In genomic region chr7:32427769-32428291, GRCh38 we compare ENCODE assay signal across 8 cellular contexts.
DNase-seq lines count a peak whose midpoint lies in the region; ATAC-seq and TF ChIP-seq lines count a peak whose summit lies in the region.

No MANE protein-coding gene starts in this region.

- BruUV-seq in Caco-2 (replicated peaks; lab: Mats Ljungman, UMichigan) = no TSS peak

- H3K36me3 Mint-ChIP-seq in Caco-2 (ENCODE audit: insufficient read depth, unreplicated experiment) (no peaks in the 10 kb centered on the region), neural progenitor cell (no peaks in the 10 kb centered on the region)
- no peaks in the 10 kb centered on the region for H3K36me3 Mint-ChIP-seq in activated T-cell treated with anti-CD3 and anti-CD28 coated beads, Interleukin-2, amount 50 U/mL, for 4 hours (ENCODE audit: insufficient read depth)

- H3K27ac Mint-ChIP-seq in Caco-2 (ENCODE audit: unreplicated experiment) (no peak overlapping the region), neural progenitor cell (no peak overlapping the region)

- no peaks in the 10 kb centered on the region; the same call in 1 of the 2 replicates for H3K27me3 ChIP-seq in Caco-2 (replicated peaks; ENCODE audit: control insufficient read depth, insufficient read depth, low read length)
- H3K27me3 ChIP-seq in HAP-1 (ENCODE audit: low read depth) = no peaks in the 10 kb centered on the region; the same call in 1 of the 2 replicates
- H3K27me3 ChIP-seq in neural progenitor cell = peaks cover 83% of the 10 kb centered on the region

- peak overlapping the region; percentile 78 for H3K4me2 ChIP-seq in neural progenitor cell

- H3F3A ChIP-seq in neural progenitor cell (ENCODE audit: low read depth) = no peaks in the 10 kb centered on the region

- intact Hi-C loops in Caco-2 (cut with micrococcal nuclease; ENCODE audit: unreplicated experiment) = no loop called here

- H3K27ac ChIP-seq in neural progenitor cell = no peak overlapping the region
- no peak overlapping the region for H3K27ac ChIP-seq in substantia nigra (ENCODE audit: low read depth, low read length, poor library complexity, severe bottlenecking)

- H2AFZ ChIP-seq in neural progenitor cell (replicated peaks) = no peak overlapping the region

- no peaks in the 10 kb centered on the region for H3K79me2 ChIP-seq in neural progenitor cell (ENCODE audit: low read depth)

- H3K4me3 ChIP-seq in Caco-2 (ENCODE audit: low read depth, low read length) (no peak overlapping the region), HAP-1 (no peak overlapping the region), fibroblast of the aortic adventitia (ENCODE audit: low read depth, low read length) (no peak overlapping the region), neural progenitor cell (peak overlapping the region; percentile 48)

- peaks cover 27% of the 10 kb centered on the region for H4K20me1 ChIP-seq in neural progenitor cell (ENCODE audit: low read depth)

- CTCF ChIA-PET in Caco-2 (lab: Charles Lee) = no interaction called here

- H3K4me3 Mint-ChIP-seq in Caco-2 (ENCODE audit: unreplicated experiment) = no peak overlapping the region
- no peak overlapping the region for H3K4me3 Mint-ChIP-seq in activated T-cell treated with anti-CD3 and anti-CD28 coated beads, Interleukin-2, amount 50 U/mL, for 4 hours
- H3K4me3 Mint-ChIP-seq in neural progenitor cell = no peak overlapping the region

- in situ Hi-C loops in HAP-1 (cut with MboI; ENCODE audit: low sequenced_read_pairs) = no loop called here

- H3K9me3 ChIP-seq in Caco-2 (no peaks in the 10 kb centered on the region), HAP-1 (no peaks in the 10 kb centered on the region), neural progenitor cell (ENCODE audit: low read depth) (no peaks in the 10 kb centered on the region)

- ATAC-seq in activated T-cell treated with anti-CD3 and anti-CD28 coated beads, Interleukin-2, amount 50 U/mL, for 4 hours = peak; percentile 78 to 84
- no peak for ATAC-seq in GM21723 (IDR thresholded peaks at IDR 0.05; ENCODE audit: unreplicated experiment)

- peak; percentile 66 to 70 for DNase-seq in Caco-2
- DNase-seq in HAP-1 (ENCODE audit: low spot score in 2 of 2) = peak; percentile 52 to 87
- DNase-seq in NCI-H510A treated with DMSO at 0.1 percent for 48 hours (lab: John Stamatoyannopoulos, UW) = peak; percentile 30
- peak; percentile 39 for DNase-seq in activated T-cell treated with anti-CD3 and anti-CD28 coated beads, Interleukin-2, amount 50 U/mL, for 4 hours
- peak; percentile 77 for DNase-seq in fibroblast of the aortic adventitia (ENCODE audit: low read depth)
- peak; percentile 98 for DNase-seq in neural progenitor cell (ENCODE audit: low spot score)
- peak in 31 of 49 donors; percentile 0 to 51 (median 22) for DNase-seq in substantia nigra (lab: John Stamatoyannopoulos, UW)

- H3K9ac ChIP-seq in neural progenitor cell = no peak overlapping the region

- peak in 1 of 2 experiments; percentile 7 for TF ChIP-seq CTCF in Caco-2 (IDR thresholded peaks at IDR 0.05; ENCODE audit: insufficient read depth in 1 of 2, low read depth in 1 of 2, low read length in 1 of 2, severe bottlenecking in 1 of 2, unreplicated experiment in 1 of 2)
- peak; percentile 67 for TF ChIP-seq CTCF in fibroblast of the aortic adventitia (IDR thresholded peaks at IDR 0.05; ENCODE audit: insufficient read depth, low read length)
- TF ChIP-seq CTCF in neural progenitor cell (IDR thresholded peaks at IDR 0.05) = peak; percentile 52

- H3K9me3 Mint-ChIP-seq in Caco-2 (ENCODE audit: unreplicated experiment) (no peaks in the 10 kb centered on the region), neural progenitor cell (peaks cover 3% of the 10 kb centered on the region)
- H3K9me3 Mint-ChIP-seq in activated T-cell treated with anti-CD3 and anti-CD28 coated beads, Interleukin-2, amount 50 U/mL, for 4 hours = peaks cover 6% of the 10 kb centered on the region

- H3K4me1 Mint-ChIP-seq in Caco-2 (ENCODE audit: low read depth, unreplicated experiment) (no peaks in the 10 kb centered on the region), neural progenitor cell (peaks cover 3% of the 10 kb centered on the region)
- no peaks in the 10 kb centered on the region for H3K4me1 Mint-ChIP-seq in activated T-cell treated with anti-CD3 and anti-CD28 coated beads, Interleukin-2, amount 50 U/mL, for 4 hours (ENCODE audit: low read depth)

- H3K27me3 Mint-ChIP-seq in Caco-2 (ENCODE audit: insufficient read depth, unreplicated experiment) = peaks cover 7% of the 10 kb centered on the region
- H3K27me3 Mint-ChIP-seq in activated T-cell treated with anti-CD3 and anti-CD28 coated beads, Interleukin-2, amount 50 U/mL, for 4 hours (ENCODE audit: low read depth) = peaks cover 61% of the 10 kb centered on the region
- H3K27me3 Mint-ChIP-seq in neural progenitor cell (ENCODE audit: insufficient read depth, low read depth) = peaks cover 43% of the 10 kb centered on the region

- POLR2A ChIA-PET in Caco-2 (lab: Charles Lee) = no interaction called here

- H3K36me3 ChIP-seq in Caco-2 (ENCODE audit: control insufficient read depth, insufficient read depth, low read length) (no peaks in the 10 kb centered on the region), HAP-1 (replicated peaks) (no peaks in the 10 kb centered on the region), neural progenitor cell (no peaks in the 10 kb centered on the region)

- H3K4me1 ChIP-seq in Caco-2 (no peaks in the 10 kb centered on the region), HAP-1 (no peaks in the 10 kb centered on the region), neural progenitor cell (peaks cover 9% of the 10 kb centered on the region)

Comparison
In these comparisons a context has a peak if more than half of its experiments do, and no peak if none do; other contexts are left out.
1. DNase-seq: peak in every context shown above with its lines; median percentile 98 in neural progenitor cell; 77 in fibroblast of the aortic adventitia; 70 in HAP-1; 68 in Caco-2; 39 in activated T-cell treated with anti-CD3 and anti-CD28 coated beads, Interleukin-2, amount 50 U/mL, for 4 hours; 30 in NCI-H510A treated with DMSO at 0.1 percent for 48 hours; 22 in substantia nigra.